8 cellular contexts compared by ENCODE assay signal in genomic region chr11:76670475-76671235, GRCh38. TPM values are rescaled to one million over a fixed set of nuclear protein-coding genes. Genes with fewer than 3 reads are reported as not detected.
A peak's percentile ranks its signal among the peaks of the same experiment; 100 is the strongest.
DNase-seq lines count a peak whose midpoint lies in the region; ATAC-seq lines count a peak whose summit lies in the region.

LRRC32 (minus strand) TSS chr11:76670747; CDS start chr11:76665954, 4,793 bp downstream.

- H3K9me3 Mint-ChIP-seq in activated CD4-positive, alpha-beta T cell treated with anti-CD3 and anti-CD28 coated beads, Interleukin-2, amount 10 ng/mL, durations not matched to agents 24 days and 14 days: no peaks in the 10 kb centered on the region
- H3K9me3 Mint-ChIP-seq in naive thymus-derived CD8-positive, alpha-beta T cell: no peaks in the 10 kb centered on the region

- WGBS in esophagus, 2 donors: 2 to 3% methylated on average over 68 to 85 of the region's 85 CpGs

- H3K36me3 Mint-ChIP-seq in activated CD4-positive, alpha-beta T cell treated with anti-CD3 and anti-CD28 coated beads, Interleukin-2, amount 10 ng/mL, durations not matched to agents 24 days and 14 days (ENCODE audit: low read depth): no peaks in the 10 kb centered on the region
- no peaks in the 10 kb centered on the region for H3K36me3 Mint-ChIP-seq in naive thymus-derived CD8-positive, alpha-beta T cell

- peak; percentile 31 for ATAC-seq in naive thymus-derived CD8-positive, alpha-beta T cell
- ATAC-seq in GM19397 (IDR thresholded peaks at IDR 0.05; ENCODE audit: unreplicated experiment): no peak
- ATAC-seq in HG03460 (IDR thresholded peaks at IDR 0.05; ENCODE audit: unreplicated experiment): no peak
- no peak for ATAC-seq in HG03045 (IDR thresholded peaks at IDR 0.05; ENCODE audit: unreplicated experiment)

- peaks cover 28% of the 10 kb centered on the region for H3K27me3 Mint-ChIP-seq in activated CD4-positive, alpha-beta T cell treated with anti-CD3 and anti-CD28 coated beads, Interleukin-2, amount 10 ng/mL, durations not matched to agents 24 days and 14 days
- peaks cover 11 to 21% (median 17%) of the 10 kb centered on the region in 5 donors for H3K27me3 Mint-ChIP-seq in naive thymus-derived CD8-positive, alpha-beta T cell

- peak within 1 kb of the TSS in 1 of 2 donors; percentile 35 for H3K27ac ChIP-seq in esophagus (ENCODE audit: low read depth in 2 of 2, low read length in 1 of 2)

- H3K4me1 Mint-ChIP-seq in activated CD4-positive, alpha-beta T cell treated with anti-CD3 and anti-CD28 coated beads, Interleukin-2, amount 10 ng/mL, durations not matched to agents 24 days and 14 days: peaks cover 34% of the 10 kb centered on the region
- peaks cover 11 to 65% (median 27%) of the 10 kb centered on the region in 4 donors for H3K4me1 Mint-ChIP-seq in naive thymus-derived CD8-positive, alpha-beta T cell

- H3K4me1 ChIP-seq in esophagus (ENCODE audit: control insufficient read depth in 2 of 2, insufficient read depth in 2 of 2, low read length in 1 of 2): peaks cover 3% of the 10 kb centered on the region in 2 donors

- H3K4me3 Mint-ChIP-seq in activated CD4-positive, alpha-beta T cell treated with anti-CD3 and anti-CD28 coated beads, Interleukin-2, amount 10 ng/mL, durations not matched to agents 24 days and 14 days: peak within 1 kb of the TSS; percentile 79
- peak within 1 kb of the TSS; percentile 68 to 86 (median 73) for H3K4me3 Mint-ChIP-seq in naive thymus-derived CD8-positive, alpha-beta T cell

- DNase-seq in activated naive CD4-positive, alpha-beta T cell treated with Interleukin-2 at 50 U/mL for 16 hours: peak; percentile 37
- no peak for DNase-seq in activated naive CD4-positive, alpha-beta T cell (lab: John Stamatoyannopoulos, UW)
- DNase-seq in activated CD4-positive, alpha-beta T cell treated with anti-CD3 and anti-CD28 coated beads, Interleukin-2, amount 10 ng/mL, durations not matched to agents 24 days and 14 days: peak; percentile 77
- DNase-seq in naive thymus-derived CD8-positive, alpha-beta T cell: peak in 2 of 10 donors; percentile 19 to 64

- peak within 1 kb of the TSS; percentile 45 to 47 for H3K4me3 ChIP-seq in esophagus (ENCODE audit: low read depth in 1 of 2, low read length in 2 of 2)

- intact Hi-C loops in activated CD4-positive, alpha-beta T cell treated with anti-CD3 and anti-CD28 coated beads, Interleukin-2, amount 10 ng/mL, durations not matched to agents 24 days and 14 days (cut with micrococcal nuclease): loop anchor here (5.0 kb wide), 1 partner anchor 78 kb away; no protein-coding TSS in a partner anchor

- H3K27ac Mint-ChIP-seq in activated CD4-positive, alpha-beta T cell treated with anti-CD3 and anti-CD28 coated beads, Interleukin-2, amount 10 ng/mL, durations not matched to agents 24 days and 14 days: no peak within 1 kb of the TSS
- H3K27ac Mint-ChIP-seq in naive thymus-derived CD8-positive, alpha-beta T cell: peak within 1 kb of the TSS in 4 of 10 donors; percentile 35 to 43 (median 38)

- H3K9me3 ChIP-seq in esophagus (ENCODE audit: control insufficient read depth in 2 of 2, insufficient read depth in 1 of 2, low read depth in 1 of 2, low read length in 1 of 2): no peaks in the 10 kb centered on the region

- POLR2A ChIA-PET in naive thymus-derived CD8-positive, alpha-beta T cell (lab: Charles Lee): no interaction called here

- no peaks in the 10 kb centered on the region for H3K27me3 ChIP-seq in esophagus (ENCODE audit: control insufficient read depth in 1 of 2, insufficient read depth in 2 of 2, low read length in 2 of 2)

- no peaks in the 10 kb centered on the region for H3K36me3 ChIP-seq in esophagus (ENCODE audit: control insufficient read depth in 2 of 2, insufficient read depth in 2 of 2, low read length in 1 of 2)

RNA-seq across cellular contexts. Expression of gene LRRC32, which starts in this region (rescaled TPM):
- 6.6 and 8.6 TPM in 2 replicates for total RNA-seq in activated CD4-positive, alpha-beta T cell treated with anti-CD3 and anti-CD28 coated beads, Interleukin-2, amount 10 ng/mL, durations not matched to agents 24 days and 14 days
- polyA plus RNA-seq in esophagus: 1 to 10 TPM; 8.1 to 8.5 TPM
- under 1 TPM in 1 of 2 experiments, not detected in 1; 0.08 TPM for total RNA-seq in naive thymus-derived CD8-positive, alpha-beta T cell
- not detected for polyA plus RNA-seq in naive thymus-derived CD8-positive, alpha-beta T cell

Comparison
In these comparisons a context has a peak if more than half of its experiments do, and no peak if none do; other contexts are left out.
1. RNA of gene LRRC32 (polyA plus RNA-seq): 8.1 to 8.5 TPM in esophagus; not detected in naive thymus-derived CD8-positive, alpha-beta T cell; every median in the first group is over 4 times any median in the second.
2. DNase-seq: peak in activated naive CD4-positive, alpha-beta T cell treated with Interleukin-2 at 50 U/mL for 16 hours (single experiment) and activated CD4-positive, alpha-beta T cell treated with anti-CD3 and anti-CD28 coated beads, Interleukin-2, amount 10 ng/mL, durations not matched to agents 24 days and 14 days (single experiment); none in activated naive CD4-positive, alpha-beta T cell (0 of 4).
3. Peak in ATAC-seq in naive thymus-derived CD8-positive, alpha-beta T cell; RNA of the gene not detected or under 1 TPM.